ENCODE assay signal across 8 cellular contexts in the genomic region with DNA sequence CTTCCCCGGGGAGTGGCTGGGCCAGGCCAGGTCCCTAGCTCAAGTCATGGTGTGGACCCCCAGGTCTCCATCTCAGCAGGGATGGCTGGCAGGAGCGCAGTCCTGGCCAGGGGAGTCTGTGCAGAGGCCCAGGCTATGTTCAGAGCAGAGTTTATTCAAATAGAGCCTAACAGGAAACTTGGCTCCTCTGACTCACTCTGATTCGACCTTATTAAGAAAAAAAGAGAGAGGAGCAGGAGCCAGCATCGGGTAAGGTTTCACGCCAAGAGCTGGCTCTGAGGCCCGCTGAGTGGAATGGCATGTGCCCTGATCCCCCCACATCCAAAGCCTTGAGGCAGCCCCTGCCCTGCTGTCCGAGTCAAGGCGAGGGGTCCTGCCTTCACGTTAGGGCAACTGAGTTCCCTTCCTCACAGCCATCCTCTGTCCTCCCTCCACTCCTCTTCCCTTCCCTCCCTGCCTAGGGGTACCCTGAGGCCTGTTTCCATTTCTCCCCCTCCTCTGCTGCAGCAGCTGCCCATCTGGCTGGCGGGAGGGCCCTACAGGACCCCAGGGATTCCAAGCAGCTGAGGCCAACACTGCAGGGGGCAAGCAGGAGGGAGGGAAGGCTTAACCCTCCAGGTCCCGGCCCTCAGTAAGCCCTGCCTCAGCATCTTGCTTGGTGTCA. TPM values are rescaled to one million over a fixed set of nuclear protein-coding genes. Genes with fewer than 3 reads are reported as not detected.
DNase-seq lines count a peak whose midpoint lies in the region; ATAC-seq lines count a peak whose summit lies in the region.

No MANE protein-coding gene starts in this region.

- H3K27ac Mint-ChIP-seq in CD8-positive, alpha-beta memory T cell: peak overlapping the region; percentile 68 to 89 (median 82)
- H3K27ac Mint-ChIP-seq in activated naive CD4-positive, alpha-beta T cell treated with anti-CD3 and anti-CD28 coated beads for 36 hours: peak overlapping the region; percentile 80

- H3K27me3 Mint-ChIP-seq in CD8-positive, alpha-beta memory T cell: no peaks in the 10 kb centered on the region
- H3K27me3 Mint-ChIP-seq in activated naive CD4-positive, alpha-beta T cell treated with anti-CD3 and anti-CD28 coated beads for 36 hours (ENCODE audit: low read depth): no peaks in the 10 kb centered on the region

- H3K27ac ChIP-seq in CD8-positive, alpha-beta memory T cell (ENCODE audit: low read depth, low read length): no peak overlapping the region
- H3K27ac ChIP-seq in skin epidermis: peak overlapping the region in 20 of 21 experiments; percentile 31 to 90 (median 65)

- H3K36me3 ChIP-seq in CD8-positive, alpha-beta memory T cell (ENCODE audit: insufficient read depth, low read length): no peaks in the 10 kb centered on the region

- POLR2A ChIA-PET in CD8-positive, alpha-beta memory T cell (lab: Charles Lee): interaction anchor here (0.7 kb wide), 1 partner anchor 375 kb away, joined by 3 read pairs; no protein-coding TSS in a partner anchor

- peak overlapping the region in 5 of 7 donors; percentile 10 to 77 (median 44) for H3K4me3 Mint-ChIP-seq in CD8-positive, alpha-beta memory T cell
- no peak overlapping the region for H3K4me3 Mint-ChIP-seq in activated naive CD4-positive, alpha-beta T cell treated with anti-CD3 and anti-CD28 coated beads for 36 hours

- no peaks in the 10 kb centered on the region for H3K9me3 Mint-ChIP-seq in CD8-positive, alpha-beta memory T cell
- no peaks in the 10 kb centered on the region for H3K9me3 Mint-ChIP-seq in activated naive CD4-positive, alpha-beta T cell treated with anti-CD3 and anti-CD28 coated beads for 36 hours

- no peaks in the 10 kb centered on the region for H3K27me3 ChIP-seq in CD8-positive, alpha-beta memory T cell (ENCODE audit: insufficient read depth, low read length, poor library complexity, severe bottlenecking)

- ATAC-seq in left cardiac atrium (peak; percentile 13 to 25), HG02759 (IDR thresholded peaks at IDR 0.05; ENCODE audit: unreplicated experiment) (no peak), HG03139 (IDR thresholded peaks at IDR 0.05; ENCODE audit: unreplicated experiment) (no peak), GM21515 (IDR thresholded peaks at IDR 0.05; ENCODE audit: unreplicated experiment) (no peak)

- peaks cover 37 to 65% (median 52%) of the 10 kb centered on the region in 3 donors for H3K4me1 Mint-ChIP-seq in CD8-positive, alpha-beta memory T cell
- H3K4me1 Mint-ChIP-seq in activated naive CD4-positive, alpha-beta T cell treated with anti-CD3 and anti-CD28 coated beads for 36 hours (ENCODE audit: low read depth): peaks cover 36% of the 10 kb centered on the region

- CTCF ChIA-PET in CD8-positive, alpha-beta memory T cell (lab: Charles Lee): interaction anchor here (0.5 to 1.4 kb wide), 3 partner anchors 27 to 103 kb away, joined by 3 read pairs; no protein-coding TSS in a partner anchor
- CTCF ChIA-PET in activated naive CD4-positive, alpha-beta T cell treated with anti-CD3 and anti-CD28 coated beads for 36 hours (lab: Charles Lee): interaction anchor here (1.1 to 2.4 kb wide), 2 partner anchors 25 to 50 kb away, joined by 3 to 12 read pairs; a partner anchor contains a TSS

- intact Hi-C loops in activated naive CD4-positive, alpha-beta T cell treated with anti-CD3 and anti-CD28 coated beads for 36 hours (cut with micrococcal nuclease): no loop called here
- intact Hi-C loops in left cardiac atrium (cut with DNase I): no loop called here

- DNase-seq in CD8-positive, alpha-beta memory T cell: no peak
- DNase-seq in NCI-H1092 (lab: John Stamatoyannopoulos, UW): peak; percentile 13
- DNase-seq in activated naive CD4-positive, alpha-beta T cell treated with anti-CD3 and anti-CD28 coated beads for 36 hours: peak; percentile 43
- peak; percentile 39 for DNase-seq in left cardiac atrium

- H3K4me3 ChIP-seq in CD8-positive, alpha-beta memory T cell (ENCODE audit: low read length): no peak overlapping the region
- no peak overlapping the region for H3K4me3 ChIP-seq in skin epidermis

- peaks cover 30% of the 10 kb centered on the region for H3K4me1 ChIP-seq in CD8-positive, alpha-beta memory T cell (ENCODE audit: insufficient read depth, low read length)

- peaks cover 0 to 4% (median 1%) of the 10 kb centered on the region in 3 donors for H3K36me3 Mint-ChIP-seq in CD8-positive, alpha-beta memory T cell
- H3K36me3 Mint-ChIP-seq in activated naive CD4-positive, alpha-beta T cell treated with anti-CD3 and anti-CD28 coated beads for 36 hours (ENCODE audit: low read depth): peaks cover 6% of the 10 kb centered on the region

- H3K9me3 ChIP-seq in CD8-positive, alpha-beta memory T cell (ENCODE audit: low read length): no peaks in the 10 kb centered on the region

RNA-seq across cellular contexts. Expression of a gene that starts 1.9 kb away (rescaled TPM):
- total RNA-seq in CD8-positive, alpha-beta memory T cell: 1 to 10 TPM; 1.3 to 1.5 TPM
- 3.1 TPM for polyA plus RNA-seq in CD8-positive, alpha-beta memory T cell
- under 1 TPM; 0.25 to 0.55 TPM for total RNA-seq in activated naive CD4-positive, alpha-beta T cell treated with anti-CD3 and anti-CD28 coated beads for 36 hours
- 10 to 100 TPM; 12.0 to 31.5 TPM for total RNA-seq in left cardiac atrium

RNA-seq across cellular contexts. Expression of a gene that starts 51.0 kb away (rescaled TPM):
- not detected for total RNA-seq in CD8-positive, alpha-beta memory T cell
- polyA plus RNA-seq in CD8-positive, alpha-beta memory T cell: not detected
- not detected for total RNA-seq in activated naive CD4-positive, alpha-beta T cell treated with anti-CD3 and anti-CD28 coated beads for 36 hours
- not detected for total RNA-seq in left cardiac atrium

Comparison
In these comparisons a context has a peak if more than half of its experiments do, and no peak if none do; other contexts are left out.
1. DNase-seq: peak in NCI-H1092 (single experiment), activated naive CD4-positive, alpha-beta T cell treated with anti-CD3 and anti-CD28 coated beads for 36 hours (single experiment) and left cardiac atrium (single experiment); none in CD8-positive, alpha-beta memory T cell (0 of 5).
2. ATAC-seq: peak in left cardiac atrium (2 of 2); none in HG02759 (single experiment), HG03139 (single experiment) and GM21515 (single experiment).
3. RNA of a gene that starts 1.9 kb away (total RNA-seq): 12.0 to 31.5 TPM in left cardiac atrium; 1.3 to 1.5 TPM in CD8-positive, alpha-beta memory T cell and 0.25 to 0.55 TPM in activated naive CD4-positive, alpha-beta T cell treated with anti-CD3 and anti-CD28 coated beads for 36 hours; every median in the first group is over 4 times any median in the second.